21 cellular contexts compared by ENCODE assay signal in genomic region chr12:120574106-120574505, GRCh38. TPM values are rescaled to one million over a fixed set of nuclear protein-coding genes. Genes with fewer than 3 reads are reported as not detected.
DNase-seq lines count a peak whose midpoint lies in the region; ATAC-seq, FAIRE-seq and TF ChIP-seq lines count a peak whose summit lies in the region.
"Had no signal": no experiment of that assay in that cellular context is flagged by ENCODE, and none has a peak within 500 bp of the region (broad histone marks: within the 10 kb centered on the region; RNA-seq: fewer than 3 reads in every experiment).

No MANE protein-coding gene starts in this region.

- H3K27me3 ChIP-seq in adipocyte (replicated peaks; ENCODE audit: control insufficient read depth, insufficient read depth, low read length): no peaks in the 10 kb centered on the region
- H3K27me3 ChIP-seq: ascending aorta, MG63, tibial nerve had no signal

- no peaks in the 10 kb centered on the region for H3K27me3 Mint-ChIP-seq in stimulated activated naive CD8-positive, alpha-beta T cell treated with anti-CD3 and anti-CD28 coated beads, Interleukin-15, Interleukin-2, amounts not matched to agents 100 ng/mL and 50 ng/mL, for 24 hours
- no peaks in the 10 kb centered on the region for H3K27me3 Mint-ChIP-seq in stimulated activated naive CD8-positive, alpha-beta T cell treated with anti-CD3 and anti-CD28 coated beads, Interleukin-15, amount 100 ng/mL, for 72 hours
- no peaks in the 10 kb centered on the region for H3K27me3 Mint-ChIP-seq in naive thymus-derived CD8-positive, alpha-beta T cell
- H3K27me3 Mint-ChIP-seq: activated B cell treated with CpG ODN at 0.5 μM for 24 hours; activated CD4-positive, alpha-beta memory T cell treated with anti-CD3 and anti-CD28 coated beads, Interleukin-2, amount 10 ng/mL, durations not matched to agents 7 days and 5 days; stimulated activated memory B cell treated with anti-CD40 and anti-IgM and Interleukin-4, amounts not matched to agents 10 μg/mL and 1 μg/mL and 100 μg/mL, for 72 hours had no signal

- no peak for ATAC-seq in stimulated activated naive CD8-positive, alpha-beta T cell treated with anti-CD3 and anti-CD28 coated beads, Interleukin-15, amount 100 ng/mL, for 72 hours
- no peak for ATAC-seq in naive thymus-derived CD8-positive, alpha-beta T cell
- no peak for ATAC-seq in HG02798 (IDR thresholded peaks at IDR 0.05; ENCODE audit: poor library complexity, unreplicated experiment)
- no peak for ATAC-seq in HG02759 (IDR thresholded peaks at IDR 0.05; ENCODE audit: unreplicated experiment)
- ATAC-seq: stimulated activated memory B cell treated with anti-CD40 and anti-IgM and Interleukin-4, amounts not matched to agents 10 μg/mL and 1 μg/mL and 100 μg/mL, for 72 hours had no signal

- no peak for TF ChIP-seq POLR2A in GM12892 (IDR thresholded peaks at IDR 0.05; ENCODE audit: low read depth, low read length)

- no peak overlapping the region for H3K4me3 Mint-ChIP-seq in stimulated activated naive CD8-positive, alpha-beta T cell treated with anti-CD3 and anti-CD28 coated beads, Interleukin-15, Interleukin-2, amounts not matched to agents 100 ng/mL and 50 ng/mL, for 24 hours
- no peak overlapping the region for H3K4me3 Mint-ChIP-seq in stimulated activated naive CD8-positive, alpha-beta T cell treated with anti-CD3 and anti-CD28 coated beads, Interleukin-15, amount 100 ng/mL, for 72 hours
- peak overlapping the region in 1 of 10 donors; percentile 5 for H3K4me3 Mint-ChIP-seq in naive thymus-derived CD8-positive, alpha-beta T cell
- H3K4me3 Mint-ChIP-seq: activated B cell treated with CpG ODN at 0.5 μM for 24 hours; activated CD4-positive, alpha-beta memory T cell treated with anti-CD3 and anti-CD28 coated beads, Interleukin-2, amount 10 ng/mL, durations not matched to agents 7 days and 5 days; activated naive CD4-positive, alpha-beta T cell treated with anti-CD3 and anti-CD28 coated beads for 36 hours; stimulated activated memory B cell treated with anti-CD40 and anti-IgM and Interleukin-4, amounts not matched to agents 10 μg/mL and 1 μg/mL and 100 μg/mL, for 72 hours had no signal

- POLR2A ChIA-PET in naive thymus-derived CD8-positive, alpha-beta T cell (lab: Charles Lee): no interaction called here

- H3K9ac ChIP-seq in adipocyte (ENCODE audit: low read length): no peak overlapping the region
- H3K9ac ChIP-seq: SK-N-SH had no signal

- no peak for DNase-seq in stimulated activated naive CD8-positive, alpha-beta T cell treated with anti-CD3 and anti-CD28 coated beads, Interleukin-15, amount 100 ng/mL, for 72 hours
- DNase-seq in adipocyte (ENCODE audit: low read depth) (peak; percentile 40), GM12892 (ENCODE audit: insufficient read length) (no peak)
- no peak for DNase-seq in naive thymus-derived CD8-positive, alpha-beta T cell
- no peak for DNase-seq in stimulated activated CD4-positive, alpha-beta T cell treated with anti-CD3 and anti-CD28 coated beads, Interleukin-4, amount 100 ng/mL, for 1 hour
- DNase-seq: activated B cell treated with CpG ODN at 0.5 μM for 24 hours; activated CD4-positive, alpha-beta memory T cell treated with anti-CD3 and anti-CD28 coated beads, Interleukin-2, amount 10 ng/mL, durations not matched to agents 7 days and 5 days; activated naive CD4-positive, alpha-beta T cell treated with anti-CD3 and anti-CD28 coated beads for 36 hours; cerebellar nuclear complex; head of caudate nucleus; MG63; NCI-H1417 treated with DMSO at 0.1 percent for 48 hours; NCI-H82; nucleus accumbens; SK-N-SH had no signal

- no peak for FAIRE-seq in GM12892 (lab: Jason Lieb, UNC)

- peaks cover 82% of the 10 kb centered on the region for H3K36me3 Mint-ChIP-seq in stimulated activated naive CD8-positive, alpha-beta T cell treated with anti-CD3 and anti-CD28 coated beads, Interleukin-15, Interleukin-2, amounts not matched to agents 100 ng/mL and 50 ng/mL, for 24 hours (ENCODE audit: low read depth)
- H3K36me3 Mint-ChIP-seq in naive thymus-derived CD8-positive, alpha-beta T cell: peaks cover 6 to 98% (median 20%) of the 10 kb centered on the region in 3 donors

- peak overlapping the region; percentile 6 for H3K4me3 ChIP-seq in adipocyte (ENCODE audit: low read length)
- H3K4me3 ChIP-seq: ascending aorta, MG63, tibial nerve had no signal

- no peaks in the 10 kb centered on the region for H3K9me3 Mint-ChIP-seq in stimulated activated naive CD8-positive, alpha-beta T cell treated with anti-CD3 and anti-CD28 coated beads, Interleukin-15, Interleukin-2, amounts not matched to agents 100 ng/mL and 50 ng/mL, for 24 hours
- no peaks in the 10 kb centered on the region for H3K9me3 Mint-ChIP-seq in stimulated activated naive CD8-positive, alpha-beta T cell treated with anti-CD3 and anti-CD28 coated beads, Interleukin-15, amount 100 ng/mL, for 72 hours
- H3K9me3 Mint-ChIP-seq in naive thymus-derived CD8-positive, alpha-beta T cell: no peaks in the 10 kb centered on the region
- H3K9me3 Mint-ChIP-seq: activated B cell treated with CpG ODN at 0.5 μM for 24 hours; activated CD4-positive, alpha-beta memory T cell treated with anti-CD3 and anti-CD28 coated beads, Interleukin-2, amount 10 ng/mL, durations not matched to agents 7 days and 5 days; activated naive CD4-positive, alpha-beta T cell treated with anti-CD3 and anti-CD28 coated beads for 36 hours; stimulated activated memory B cell treated with anti-CD40 and anti-IgM and Interleukin-4, amounts not matched to agents 10 μg/mL and 1 μg/mL and 100 μg/mL, for 72 hours had no signal

- no peaks in the 10 kb centered on the region for H3K9me3 ChIP-seq in adipocyte (ENCODE audit: control insufficient read depth, low read length)
- H3K9me3 ChIP-seq: ascending aorta, MG63, SK-N-SH, tibial nerve had no signal

- H3K36me3 ChIP-seq in adipocyte (ENCODE audit: control insufficient read depth, insufficient read depth, low read length, severe bottlenecking): peaks cover 82% of the 10 kb centered on the region

- peaks cover 58% of the 10 kb centered on the region for H3K4me1 ChIP-seq in adipocyte (ENCODE audit: control insufficient read depth, insufficient read depth, low read length)
- H3K4me1 ChIP-seq: ascending aorta had no signal

- H3K4me1 Mint-ChIP-seq in stimulated activated naive CD8-positive, alpha-beta T cell treated with anti-CD3 and anti-CD28 coated beads, Interleukin-15, Interleukin-2, amounts not matched to agents 100 ng/mL and 50 ng/mL, for 24 hours (ENCODE audit: low read depth): peaks cover under 1% of the 10 kb centered on the region
- peaks cover 2% of the 10 kb centered on the region for H3K4me1 Mint-ChIP-seq in stimulated activated naive CD8-positive, alpha-beta T cell treated with anti-CD3 and anti-CD28 coated beads, Interleukin-15, amount 100 ng/mL, for 72 hours
- peaks cover 0 to 3% (median 0%) of the 10 kb centered on the region in 4 donors for H3K4me1 Mint-ChIP-seq in naive thymus-derived CD8-positive, alpha-beta T cell
- H3K4me1 Mint-ChIP-seq: activated B cell treated with CpG ODN at 0.5 μM for 24 hours; activated CD4-positive, alpha-beta memory T cell treated with anti-CD3 and anti-CD28 coated beads, Interleukin-2, amount 10 ng/mL, durations not matched to agents 7 days and 5 days had no signal

- peak overlapping the region; percentile 83 for H3K27ac Mint-ChIP-seq in stimulated activated naive CD8-positive, alpha-beta T cell treated with anti-CD3 and anti-CD28 coated beads, Interleukin-15, Interleukin-2, amounts not matched to agents 100 ng/mL and 50 ng/mL, for 24 hours
- peak overlapping the region in 1 of 2 donors; percentile 61 for H3K27ac Mint-ChIP-seq in stimulated activated naive CD8-positive, alpha-beta T cell treated with anti-CD3 and anti-CD28 coated beads, Interleukin-15, amount 100 ng/mL, for 72 hours
- peak overlapping the region in 6 of 10 donors; percentile 30 to 87 (median 66) for H3K27ac Mint-ChIP-seq in naive thymus-derived CD8-positive, alpha-beta T cell
- H3K27ac Mint-ChIP-seq: activated B cell treated with CpG ODN at 0.5 μM for 24 hours; activated CD4-positive, alpha-beta memory T cell treated with anti-CD3 and anti-CD28 coated beads, Interleukin-2, amount 10 ng/mL, durations not matched to agents 7 days and 5 days; activated naive CD4-positive, alpha-beta T cell treated with anti-CD3 and anti-CD28 coated beads for 36 hours; stimulated activated memory B cell treated with anti-CD40 and anti-IgM and Interleukin-4, amounts not matched to agents 10 μg/mL and 1 μg/mL and 100 μg/mL, for 72 hours had no signal

RNA-seq across cellular contexts. Expression of gene POP5, which starts 7.1 kb away (rescaled TPM):
- 10 to 100 TPM; 68.7 to 75.7 TPM for total RNA-seq in naive thymus-derived CD8-positive, alpha-beta T cell
- 100 to 1,000 TPM; 121 to 126 (median 124) TPM for polyA plus RNA-seq in naive thymus-derived CD8-positive, alpha-beta T cell
- 52.9 TPM for polyA plus RNA-seq in GM12892 (2012; ENCODE audit: missing spikeins)

RNA-seq across cellular contexts. Expression of gene RNF10, which starts 40.0 kb away (rescaled TPM):
- total RNA-seq in naive thymus-derived CD8-positive, alpha-beta T cell: 100 to 1,000 TPM; 246 to 247 TPM
- 100 to 1,000 TPM in 1 of 3 donors, 10 to 100 TPM in 2; 84.3 to 119 (median 86.1) TPM for polyA plus RNA-seq in naive thymus-derived CD8-positive, alpha-beta T cell
- 83.8 TPM for polyA plus RNA-seq in GM12892 (2012; ENCODE audit: missing spikeins)

RNA-seq across cellular contexts. Expression of gene COQ5, which starts 45.1 kb away (rescaled TPM):
- total RNA-seq in naive thymus-derived CD8-positive, alpha-beta T cell: 10 to 100 TPM; 24.5 to 25.2 TPM
- 10 to 100 TPM; 32.8 to 49.1 (median 39.1) TPM for polyA plus RNA-seq in naive thymus-derived CD8-positive, alpha-beta T cell
- polyA plus RNA-seq in GM12892 (2012; ENCODE audit: missing spikeins): 44.8 TPM
